8 cellular contexts compared by ENCODE assay signal in genomic region chr7:158976468-158976848, GRCh38.
DNase-seq lines count a peak whose midpoint lies in the region; ATAC-seq and TF ChIP-seq lines count a peak whose summit lies in the region.

No MANE protein-coding gene starts in this region.

- no peak for DNase-seq in activated naive CD4-positive, alpha-beta T cell treated with anti-CD3 and anti-CD28 coated beads for 36 hours
- DNase-seq in activated naive CD4-positive, alpha-beta T cell treated with Interleukin-2 at 50 U/mL for 16 hours, result no peak
- DNase-seq in activated naive CD4-positive, alpha-beta T cell treated with anti-CD3 and anti-CD28 coated beads, Interleukin-2, amount 50 U/mL, for 72 hours (ENCODE audit: low spot score in 2 of 2), result no peak
- DNase-seq in right lobe of liver (no peak), RKO (ENCODE audit: low spot score) (no peak), NCI-H1417 treated with DMSO at 0.1 percent for 48 hours (lab: John Stamatoyannopoulos, UW) (no peak)
- no peak for DNase-seq in stimulated activated CD4-positive, alpha-beta T cell treated with anti-CD3 and anti-CD28 coated beads, Interleukin-4, amount 100 ng/mL, for 24 hours

- H3K27ac ChIP-seq in right lobe of liver, result no peak overlapping the region

- no peak for TF ChIP-seq CTCF in right lobe of liver (IDR thresholded peaks at IDR 0.05)

- intact Hi-C loops in activated naive CD4-positive, alpha-beta T cell treated with anti-CD3 and anti-CD28 coated beads for 36 hours (cut with micrococcal nuclease), result loop anchor here (1.0 to 5.0 kb wide), 7 partner anchors 150 to 582 kb away; partner anchors contain the start of gene NCAPG2
- intact Hi-C loops in right lobe of liver (cut with DNase I), result loop anchor here in 1 of 2 donors (10.0 kb wide), 2 partner anchors 92 to 282 kb away; no protein-coding TSS in a partner anchor

- CTCF ChIA-PET in activated naive CD4-positive, alpha-beta T cell treated with anti-CD3 and anti-CD28 coated beads for 36 hours (lab: Charles Lee), result interaction anchor here (0.7 to 2.3 kb wide), 52 partner anchors 9 to 583 kb away, joined by 3 to 14 read pairs (median 4); partner anchors contain the start of genes NCAPG2, PTPRN2 and VIPR2

- H3K36me3 Mint-ChIP-seq in activated naive CD4-positive, alpha-beta T cell treated with anti-CD3 and anti-CD28 coated beads for 36 hours (ENCODE audit: low read depth), result no peaks in the 10 kb centered on the region
- H3K36me3 Mint-ChIP-seq in activated naive CD4-positive, alpha-beta T cell treated with anti-CD3 and anti-CD28 coated beads, Interleukin-2, amount 50 U/mL, for 72 hours, result peaks cover 2 to 14% of the 10 kb centered on the region in 2 donors

- H3K27me3 Mint-ChIP-seq in activated naive CD4-positive, alpha-beta T cell treated with anti-CD3 and anti-CD28 coated beads for 36 hours (ENCODE audit: low read depth), result no peaks in the 10 kb centered on the region

- no peaks in the 10 kb centered on the region for H3K27me3 ChIP-seq in right lobe of liver

- 36% methylated on average over 4 of the region's 5 CpGs for WGBS in right lobe of liver (ENCODE audit: insufficient coverage, low coverage, low lambda C conversion rate, missing lambda C conversion rate)

- H3K4me1 ChIP-seq in right lobe of liver, result no peaks in the 10 kb centered on the region

- H3K9me3 Mint-ChIP-seq in activated naive CD4-positive, alpha-beta T cell treated with anti-CD3 and anti-CD28 coated beads for 36 hours, result peaks cover 10% of the 10 kb centered on the region
- peaks cover 0 to 5% of the 10 kb centered on the region in 2 donors for H3K9me3 Mint-ChIP-seq in activated naive CD4-positive, alpha-beta T cell treated with anti-CD3 and anti-CD28 coated beads, Interleukin-2, amount 50 U/mL, for 72 hours

- no peak for TF ChIP-seq POLR2A in right lobe of liver (IDR thresholded peaks at IDR 0.05)

- H3K4me1 Mint-ChIP-seq in activated naive CD4-positive, alpha-beta T cell treated with anti-CD3 and anti-CD28 coated beads for 36 hours (ENCODE audit: low read depth), result peaks cover 22% of the 10 kb centered on the region

- peak overlapping the region; percentile 77 for H3K4me3 Mint-ChIP-seq in activated naive CD4-positive, alpha-beta T cell treated with anti-CD3 and anti-CD28 coated beads for 36 hours

- peak overlapping the region; percentile 69 for H3K27ac Mint-ChIP-seq in activated naive CD4-positive, alpha-beta T cell treated with anti-CD3 and anti-CD28 coated beads for 36 hours
- H3K27ac Mint-ChIP-seq in activated naive CD4-positive, alpha-beta T cell treated with anti-CD3 and anti-CD28 coated beads, Interleukin-2, amount 50 U/mL, for 72 hours, result peak overlapping the region; percentile 70 to 81

- peaks cover 0 to 5% (median 0%) of the 10 kb centered on the region in 4 donors for H3K9me3 ChIP-seq in right lobe of liver

- peak overlapping the region; percentile 9 to 17 (median 13) for H3K4me3 ChIP-seq in right lobe of liver

- no peaks in the 10 kb centered on the region for H3K36me3 ChIP-seq in right lobe of liver

- peak; percentile 40 for ATAC-seq in HG03280 (IDR thresholded peaks at IDR 0.05; ENCODE audit: unreplicated experiment)
- peak in 1 of 2 donors; percentile 51 for ATAC-seq in activated naive CD4-positive, alpha-beta T cell treated with anti-CD3 and anti-CD28 coated beads, Interleukin-2, amount 50 U/mL, for 72 hours
- ATAC-seq in right lobe of liver, result peak; percentile 41 to 61 (median 52)
